ENCODE assay signal across 2 cellular contexts in the genomic region with DNA sequence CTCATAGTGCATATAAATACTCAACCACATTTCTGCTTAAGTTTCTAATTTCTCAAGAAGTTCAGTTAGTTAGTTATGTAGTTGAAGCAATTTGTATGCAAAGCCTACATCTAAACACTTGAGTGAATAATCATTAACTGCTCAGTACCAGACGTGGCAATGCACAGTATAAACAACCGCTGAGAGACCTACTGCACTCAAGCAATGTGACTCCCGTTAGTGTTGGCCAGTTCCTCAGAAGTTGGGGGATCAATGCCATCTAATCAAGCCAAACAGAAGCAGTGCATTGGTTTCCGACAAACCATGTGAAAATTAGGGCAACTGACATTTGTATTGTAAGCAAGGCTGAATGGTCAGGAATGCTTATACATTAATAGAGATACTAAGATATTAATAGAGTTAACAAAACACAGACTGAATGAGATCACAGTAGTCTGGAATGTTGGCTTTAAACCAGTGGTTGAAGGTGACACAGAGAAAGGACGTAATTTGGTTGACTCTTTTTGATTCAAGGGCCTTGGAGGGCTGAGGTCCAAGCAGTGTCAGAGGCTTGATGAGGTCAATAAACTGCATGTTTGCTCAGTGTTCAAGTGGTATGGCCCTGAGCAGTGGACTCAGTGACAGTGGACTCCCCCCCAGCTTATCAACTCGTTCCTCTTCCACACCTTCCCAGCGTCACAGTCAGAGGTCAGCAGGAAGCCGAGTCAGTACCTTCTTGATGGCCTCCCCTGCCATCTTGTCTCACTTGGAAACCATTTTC.
TF ChIP-seq lines count a peak whose summit lies in the region.

No MANE protein-coding gene starts in this region.

TF ChIP-seq in K562, 482 proteins besides CTCF, POLR2A, EP300 and RAD21 (continued from another document):
- peak; percentile 32 for TF ChIP-seq CXXC5 (CRISPR knock-in tag; IDR thresholded peaks at IDR 0.05)
- no peak for TF ChIP-seq NCOR1 (IDR thresholded peaks at IDR 0.05)
- peak; percentile 47; the same call in 1 of the 2 replicates for TF ChIP-seq NR2C1 (IDR thresholded peaks at IDR 0.05)
- peak; percentile 46; the same call in 1 of the 2 replicates for TF ChIP-seq NR2C1 (tag; IDR thresholded peaks at IDR 0.05)
- TF ChIP-seq PRDM10 (IDR thresholded peaks at IDR 0.05; ENCODE audit: partially characterized antibody): peak; percentile 92
- TF ChIP-seq YY1 (IDR thresholded peaks at IDR 0.05; ENCODE audit: borderline replicate concordance in 1 of 3, control insufficient read depth in 1 of 3, extremely low read depth in 1 of 3, insufficient read depth in 3 of 3, insufficient read length in 1 of 3, insufficient replicate concordance in 2 of 3, low read depth in 1 of 3, low read length in 2 of 3): peak in 2 of 3 experiments; percentile 37 to 80
- TF ChIP-seq DMBX1 (CRISPR knock-in tag; IDR thresholded peaks at IDR 0.05; ENCODE audit: borderline replicate concordance): peak; percentile 68; the same call in 1 of the 2 replicates
TF ChIP-seq in K562: peak in this region for 5.

TF ChIP-seq in HepG2, 621 proteins besides CTCF, POLR2A, EP300 and RAD21 (continued from another document):
- TF ChIP-seq ZSCAN20 (CRISPR knock-in tag; IDR thresholded peaks at IDR 0.05; ENCODE audit: borderline replicate concordance): no peak
- no peak for TF ChIP-seq ZNF101 (CRISPR knock-in tag; IDR thresholded peaks at IDR 0.05; ENCODE audit: borderline replicate concordance, low read depth)
- no peak for TF ChIP-seq SMYD3 (CRISPR knock-in tag; IDR thresholded peaks at IDR 0.05)
- peak; percentile 60; the same call in 1 of the 2 replicates for TF ChIP-seq PRDM10 (CRISPR knock-in tag; IDR thresholded peaks at IDR 0.05; ENCODE audit: low read depth)
- no peak for TF ChIP-seq SKIL (CRISPR knock-in tag; IDR thresholded peaks at IDR 0.05; ENCODE audit: borderline replicate concordance)
